8 cellular contexts compared by ENCODE assay signal in the genomic region with DNA sequence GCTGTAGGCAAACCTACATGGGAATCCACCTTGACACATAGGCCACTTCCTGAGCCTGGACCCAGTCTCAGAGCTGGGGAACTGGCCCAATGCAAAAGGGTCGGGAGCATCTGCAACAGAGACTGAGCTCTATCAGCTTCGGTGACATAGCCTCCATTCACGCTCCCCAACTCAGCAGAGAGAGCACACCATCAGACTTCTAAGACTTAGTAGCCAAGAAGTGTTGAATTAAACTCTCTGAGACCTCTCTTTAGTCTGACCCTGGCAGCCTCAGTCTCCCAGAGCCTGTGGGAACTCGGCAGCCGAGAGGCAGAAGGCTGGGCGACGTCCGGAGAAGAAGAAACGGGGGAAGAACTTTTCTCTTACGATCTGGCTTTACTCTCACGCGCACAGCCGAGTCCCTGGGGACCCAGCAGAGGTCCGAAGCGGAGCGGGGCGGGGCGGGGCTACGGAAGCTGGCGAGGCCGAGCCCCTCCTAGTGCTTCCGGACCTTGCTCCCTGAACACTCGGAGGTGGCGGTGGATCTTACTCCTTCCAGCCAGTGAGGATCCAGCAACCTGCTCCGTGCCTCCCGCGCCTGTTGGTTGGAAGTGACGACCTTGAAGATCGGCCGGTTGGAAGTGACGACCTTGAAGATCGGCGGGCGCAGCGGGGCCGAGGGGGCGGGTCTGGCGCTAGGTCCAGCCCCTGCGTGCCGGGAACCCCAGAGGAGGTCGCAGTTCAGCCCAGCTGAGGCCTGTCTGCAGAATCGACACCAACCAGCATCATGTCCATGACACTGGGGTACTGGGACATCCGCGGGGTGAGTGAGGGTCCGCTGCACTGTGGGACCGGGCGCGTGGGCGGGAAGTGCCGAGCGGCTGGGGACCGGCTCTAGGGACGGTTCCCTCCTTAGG. TPM values are rescaled to one million over a fixed set of nuclear protein-coding genes. Genes with fewer than 3 reads are reported as not detected.
DNase-seq lines count a peak whose midpoint lies in the region; ATAC-seq and TF ChIP-seq lines count a peak whose summit lies in the region.

A gene (plus strand): TSS at position 476 of the 896 bp plus-strand sequence. CDS start 291 bp downstream, at position 767.

- peak in 3 of 12 donors; percentile 31 to 44 (median 37) for TF ChIP-seq CTCF in heart left ventricle (IDR thresholded peaks at IDR 0.05)
- TF ChIP-seq CTCF in tibial nerve (IDR thresholded peaks at IDR 0.05), result peak in 2 of 5 experiments; percentile 8 to 50

- H3K9me3 Mint-ChIP-seq in activated naive CD8-positive, alpha-beta T cell treated with anti-CD3 and anti-CD28 coated beads, Interleukin-2, amount 50 U/mL, for 24 hours, result no peaks in the 10 kb centered on the region

- H3K14ac ChIP-seq in trophoblast cell (ENCODE audit: low read length), result peak within 1 kb of the TSS; percentile 73

- H3K36me3 Mint-ChIP-seq in activated naive CD8-positive, alpha-beta T cell treated with anti-CD3 and anti-CD28 coated beads, Interleukin-2, amount 50 U/mL, for 24 hours (ENCODE audit: low read depth), result no peaks in the 10 kb centered on the region

- H3K4me3 ChIP-seq in Karpas-422 (ENCODE audit: low read length) (peak within 1 kb of the TSS; percentile 90), heart left ventricle (peak within 1 kb of the TSS; percentile 34 to 86 (median 70)), trophoblast cell (ENCODE audit: low read depth, low read length) (peak within 1 kb of the TSS; percentile 71), tibial nerve (peak within 1 kb of the TSS; percentile 74 to 79 (median 74))

- peak in 1 of 2 donors; percentile 38 for TF ChIP-seq POLR2A in heart left ventricle (IDR thresholded peaks at IDR 0.05)
- TF ChIP-seq POLR2A in tibial nerve (IDR thresholded peaks at IDR 0.05), result peak in 1 of 2 donors; percentile 44

- H3K23ac ChIP-seq in trophoblast cell (ENCODE audit: low read length), result no peak within 1 kb of the TSS

- peak within 1 kb of the TSS; percentile 45 for H4K12ac ChIP-seq in trophoblast cell (ENCODE audit: low read depth, low read length)

- H3K27me3 ChIP-seq in Karpas-422 (ENCODE audit: low read length), result no peaks in the 10 kb centered on the region
- no peaks in the 10 kb centered on the region for H3K27me3 ChIP-seq in heart left ventricle
- no peaks in the 10 kb centered on the region for H3K27me3 ChIP-seq in trophoblast cell (ENCODE audit: insufficient read depth, low read length)
- no peaks in the 10 kb centered on the region for H3K27me3 ChIP-seq in tibial nerve

- H3K36me3 ChIP-seq in ES-I3 (ENCODE audit: insufficient read depth, low read length), result no peaks in the 10 kb centered on the region
- no peaks in the 10 kb centered on the region for H3K36me3 ChIP-seq in Karpas-422 (ENCODE audit: insufficient read depth, low read length)
- peaks cover 0 to 26% (median 16%) of the 10 kb centered on the region in 9 donors for H3K36me3 ChIP-seq in heart left ventricle
- H3K36me3 ChIP-seq in trophoblast cell (ENCODE audit: control insufficient read depth in 1 of 2, insufficient read depth in 2 of 2, low read length in 2 of 2), result no peaks in the 10 kb centered on the region
- peaks cover 0 to 35% (median 0%) of the 10 kb centered on the region in 3 donors for H3K36me3 ChIP-seq in tibial nerve

- H3K4me2 ChIP-seq in Karpas-422 (ENCODE audit: low read depth, low read length, poor library complexity, severe bottlenecking), result peak within 1 kb of the TSS; percentile 87
- peak within 1 kb of the TSS; percentile 89 for H3K4me2 ChIP-seq in trophoblast cell (ENCODE audit: low read length)

- TF ChIP-seq EP300 in tibial nerve (IDR thresholded peaks at IDR 0.05), result peak in 1 of 2 donors; percentile 76

- H2AFZ ChIP-seq in Karpas-422 (ENCODE audit: low read length) (peak within 1 kb of the TSS; percentile 97), trophoblast cell (ENCODE audit: insufficient read depth, low read length, poor library complexity) (peak within 1 kb of the TSS; percentile 87)

- H3K9me2 ChIP-seq in Karpas-422 (replicated peaks; ENCODE audit: insufficient read depth, low read length), result no peaks in the 10 kb centered on the region

- H3K4me3 Mint-ChIP-seq in activated naive CD8-positive, alpha-beta T cell treated with anti-CD3 and anti-CD28 coated beads, Interleukin-2, amount 50 U/mL, for 24 hours, result peak within 1 kb of the TSS; percentile 78

- DNase-seq in Karpas-422 (peak; percentile 91), SW480 (ENCODE audit: low spot score) (peak; percentile 73), heart left ventricle (peak; percentile 91 to 94 (median 92)), trophoblast cell (peak; percentile 27 to 64), tibial nerve (ENCODE audit: low spot score in 2 of 2) (peak; percentile 74 to 77)
- DNase-seq in activated naive CD8-positive, alpha-beta T cell treated with anti-CD3 and anti-CD28 coated beads, Interleukin-2, amount 50 U/mL, for 24 hours, result peak; percentile 81

- H3K4me1 ChIP-seq in ES-I3 (ENCODE audit: insufficient read depth, low read length) (no peaks in the 10 kb centered on the region), Karpas-422 (ENCODE audit: low read length) (peaks cover 21% of the 10 kb centered on the region), heart left ventricle (peaks cover 0 to 28% (median 11%) of the 10 kb centered on the region in 12 donors), trophoblast cell (ENCODE audit: control insufficient read depth in 1 of 2, insufficient read depth in 2 of 2, low read length in 2 of 2) (peaks cover 3 to 5% of the 10 kb centered on the region in 2 experiments), tibial nerve (peaks cover 0 to 24% (median 5%) of the 10 kb centered on the region in 4 donors)

- no peak within 1 kb of the TSS for H2BK5ac ChIP-seq in trophoblast cell (ENCODE audit: low read depth, low read length, poor library complexity)

- peak within 1 kb of the TSS; percentile 99 for H3K9ac ChIP-seq in ES-I3 (ENCODE audit: low read depth, low read length)
- peak within 1 kb of the TSS; percentile 75 for H3K9ac ChIP-seq in Karpas-422 (ENCODE audit: low read length)
- peak within 1 kb of the TSS; percentile 35 for H3K9ac ChIP-seq in trophoblast cell (ENCODE audit: low read length)

- no peaks in the 10 kb centered on the region for H3K79me2 ChIP-seq in Karpas-422 (ENCODE audit: low read length)
- no peaks in the 10 kb centered on the region for H3K79me2 ChIP-seq in trophoblast cell (ENCODE audit: control insufficient read depth, insufficient read depth, low read length, poor library complexity)

- H3K27ac ChIP-seq in Karpas-422 (ENCODE audit: low read length) (no peak within 1 kb of the TSS), heart left ventricle (peak within 1 kb of the TSS; percentile 80 to 95 (median 87)), trophoblast cell (ENCODE audit: low read depth, low read length) (no peak within 1 kb of the TSS), tibial nerve (peak within 1 kb of the TSS; percentile 80 to 93 (median 82))

- H4K91ac ChIP-seq in trophoblast cell (ENCODE audit: low read depth, low read length), result peak within 1 kb of the TSS; percentile 65

- H3K9me3 ChIP-seq in ES-I3 (ENCODE audit: control insufficient read depth, insufficient read depth, low read length) (no peaks in the 10 kb centered on the region), Karpas-422 (ENCODE audit: low read length) (no peaks in the 10 kb centered on the region), heart left ventricle (no peaks in the 10 kb centered on the region), trophoblast cell (ENCODE audit: insufficient read depth, low read depth, low read length) (no peaks in the 10 kb centered on the region), tibial nerve (no peaks in the 10 kb centered on the region)

- WGBS in heart left ventricle, 4 donors, result 1 to 5% (median 1%) methylated on average over 14 to 53 of the region's 53 CpGs
- no CpG with 5 or more reads among the region's 53 CpGs for WGBS in trophoblast cell (ENCODE audit: extremely low coverage, insufficient coverage, insufficient read length)
- 0 to 3% methylated on average over 38 to 42 of the region's 53 CpGs for whole genome bisulfite sequencing in tibial nerve, 2 donors

- no peak within 1 kb of the TSS for H2AK5ac ChIP-seq in trophoblast cell (ENCODE audit: low read length)

- ATAC-seq in GM21717 (IDR thresholded peaks at IDR 0.05; ENCODE audit: unreplicated experiment) (peak; percentile 81), heart left ventricle (peak; percentile 90 to 98 (median 96))
- peak; percentile 90 for ATAC-seq in activated naive CD8-positive, alpha-beta T cell treated with anti-CD3 and anti-CD28 coated beads, Interleukin-2, amount 50 U/mL, for 24 hours

- H3K4ac ChIP-seq in trophoblast cell (ENCODE audit: low read depth, low read length), result peak within 1 kb of the TSS; percentile 45

- H2BK12ac ChIP-seq in trophoblast cell (ENCODE audit: low read length), result peak within 1 kb of the TSS; percentile 20

- intact Hi-C loops in heart left ventricle (cut with DNase I), result no loop called here

- H2BK120ac ChIP-seq in trophoblast cell (ENCODE audit: insufficient read depth, low read length, poor library complexity), result peak within 1 kb of the TSS; percentile 65

- peak within 1 kb of the TSS; percentile 86 for H4K8ac ChIP-seq in trophoblast cell (ENCODE audit: low read depth, low read length)

- peak within 1 kb of the TSS; percentile 43 for H3K27ac Mint-ChIP-seq in activated naive CD8-positive, alpha-beta T cell treated with anti-CD3 and anti-CD28 coated beads, Interleukin-2, amount 50 U/mL, for 24 hours

- peaks cover 13% of the 10 kb centered on the region for H3K27me3 Mint-ChIP-seq in activated naive CD8-positive, alpha-beta T cell treated with anti-CD3 and anti-CD28 coated beads, Interleukin-2, amount 50 U/mL, for 24 hours

- no peaks in the 10 kb centered on the region for H4K20me1 ChIP-seq in Karpas-422 (ENCODE audit: insufficient read depth, low read depth, low read length)

- H3K4me1 Mint-ChIP-seq in activated naive CD8-positive, alpha-beta T cell treated with anti-CD3 and anti-CD28 coated beads, Interleukin-2, amount 50 U/mL, for 24 hours, result peaks cover 10% of the 10 kb centered on the region

- peaks cover 6% of the 10 kb centered on the region for H3K79me1 ChIP-seq in trophoblast cell (ENCODE audit: low read length)

- peak within 1 kb of the TSS; percentile 77 for H3K18ac ChIP-seq in trophoblast cell (ENCODE audit: low read length)

RNA-seq across cellular contexts. Expression of the gene that starts here (rescaled TPM):
- total RNA-seq in Karpas-422 (2014; rRNA removed; shearing (Covaris generic); ENCODE audit: low replicate concordance), result 7.7 and 10.0 TPM in 2 replicates
- total RNA-seq in heart left ventricle (10 to 100 TPM; 29.2 to 48.4 (median 44.5) TPM), tibial nerve (10 to 100 TPM; 16.3 to 47.0 (median 35.2) TPM)
- polyA plus RNA-seq in heart left ventricle, result 10 to 100 TPM; 21.7 to 42.1 TPM
- 7.8 and 8.6 TPM in 2 replicates for polyA plus RNA-seq in trophoblast cell (2013)

Comparison
In these comparisons a context has a peak if more than half of its experiments do, and no peak if none do; other contexts are left out.
1. H3K9ac ChIP-seq: peak in every context shown above with its lines; median percentile 99 in ES-I3; 75 in Karpas-422; 35 in trophoblast cell.
2. H3K27ac ChIP-seq: peak in heart left ventricle (12 of 12) and tibial nerve (4 of 4); none in Karpas-422 (single experiment) and trophoblast cell (single experiment).
3. Peak in every context shown above with its lines, with median percentiles within 50 percentile points of each other: ATAC-seq, DNase-seq and H3K4me3 ChIP-seq.